9 cellular contexts compared by ENCODE assay signal in the genomic region with DNA sequence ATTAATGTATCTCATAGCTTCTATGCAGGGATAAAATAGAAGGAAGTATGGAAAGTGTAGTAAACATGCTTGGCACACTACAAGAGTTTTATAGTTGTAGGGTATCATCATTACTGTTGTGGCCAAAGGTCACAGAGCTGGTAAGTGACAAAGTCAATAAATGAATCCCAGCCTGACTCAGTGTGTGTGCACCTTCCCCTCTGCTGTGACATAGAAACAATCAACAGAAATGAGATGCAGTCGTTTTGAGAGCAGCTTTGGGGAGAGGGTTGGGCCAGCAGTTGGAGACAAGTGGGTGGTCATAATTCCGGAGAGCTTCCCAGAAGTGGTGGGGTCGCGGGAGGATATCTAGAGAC.
DNase-seq lines count a peak whose midpoint lies in the region; ATAC-seq and TF ChIP-seq lines count a peak whose summit lies in the region.
"Had no signal": no experiment of that assay in that cellular context is flagged by ENCODE, and none has a peak within 500 bp of the region (broad histone marks: within the 10 kb centered on the region; RNA-seq: fewer than 3 reads in every experiment).

No MANE protein-coding gene starts in this region.

- CTCF ChIA-PET in Panc1 (lab: Charles Lee), result no interaction called here

- H3K9me3 ChIP-seq in H9 (ENCODE audit: control insufficient read depth, low read depth, low read length) (no peaks in the 10 kb centered on the region), Panc1 (ENCODE audit: control insufficient read depth, insufficient read depth, low read depth, low read length) (no peaks in the 10 kb centered on the region; the same call in 1 of the 2 replicates), left ventricle myocardium inferior (replicated peaks) (peaks cover 4% of the 10 kb centered on the region)

- no peak overlapping the region for H3K18ac ChIP-seq in H9 (ENCODE audit: insufficient read length, low read depth, low read length)

- H3K9me3 Mint-ChIP-seq in H9, result no peaks in the 10 kb centered on the region
- H3K9me3 Mint-ChIP-seq: naive thymus-derived CD4-positive, alpha-beta T cell had no signal

- H3K36me3 ChIP-seq in Panc1 (ENCODE audit: control insufficient read depth, insufficient read depth, low read length) (no peaks in the 10 kb centered on the region), left ventricle myocardium inferior (no peaks in the 10 kb centered on the region)

- intact Hi-C loops in Panc1 (cut with micrococcal nuclease; ENCODE audit: unreplicated experiment), result no loop called here
- intact Hi-C loops in left ventricle myocardium inferior (cut with micrococcal nuclease), result no loop called here

- no peak overlapping the region for H2BK20ac ChIP-seq in H9 (ENCODE audit: low read depth, low read length, poor library complexity, severe bottlenecking)

- H3K79me1 ChIP-seq in H9 (ENCODE audit: insufficient read depth, low read depth, low read length, poor library complexity, severe bottlenecking), result no peaks in the 10 kb centered on the region

- H3K4me3 ChIP-seq in Panc1 (ENCODE audit: low read depth in 2 of 2, low read length in 2 of 2), result peak overlapping the region in 1 of 2 experiments; percentile 32; a peak in 2 of 4 replicates
- peak overlapping the region; percentile 28 for H3K4me3 ChIP-seq in retinal pigment epithelial cell (ENCODE audit: low read length)
- no peak overlapping the region for H3K4me3 ChIP-seq in left ventricle myocardium inferior

- no peak overlapping the region for H3K9ac ChIP-seq in H9 (ENCODE audit: extremely low read depth, insufficient read length, low read length)

- H2BK5ac ChIP-seq in H9 (ENCODE audit: insufficient read length, low read length), result no peak overlapping the region

- H2BK12ac ChIP-seq in H9 (ENCODE audit: insufficient read length, low read depth, low read length), result no peak overlapping the region

- no peak overlapping the region for H2AK5ac ChIP-seq in H9 (ENCODE audit: insufficient read length, low read length)

- no peak overlapping the region for H4K5ac ChIP-seq in H9 (ENCODE audit: insufficient read length, low read depth, low read length)

- peak overlapping the region; percentile 28 to 96 (median 94); a peak in 6 of 7 replicates for H3K27ac Mint-ChIP-seq in H9

- H3K27me3 ChIP-seq in H9 (ENCODE audit: insufficient read depth, low read length) (no peaks in the 10 kb centered on the region), Panc1 (ENCODE audit: control insufficient read depth, insufficient read depth, low read length) (no peaks in the 10 kb centered on the region), left ventricle myocardium inferior (ENCODE audit: low read depth) (peaks cover 13% of the 10 kb centered on the region)

- H3K4me1 Mint-ChIP-seq in H9, result peaks cover 26 to 27% of the 10 kb centered on the region in 2 experiments

- no TSS peak for BruUV-seq in Panc1 (replicated peaks; lab: Mats Ljungman, UMichigan)

- peak; percentile 71 for ATAC-seq in Panc1
- ATAC-seq: naive thymus-derived CD4-positive, alpha-beta T cell had no signal

- in situ Hi-C loops in Panc1 (cut with HindIII; ENCODE audit: low pct_unique_long_range_greater_than_20kb, low sequenced_read_pairs), result no loop called here

- H3K23ac ChIP-seq in H9 (ENCODE audit: insufficient read length, low read depth, low read length), result no peak overlapping the region

- whole genome bisulfite sequencing in H9 (ENCODE audit: extremely low coverage, insufficient read length, low lambda C conversion rate), result no CpG with 5 or more reads among the region's 4 CpGs

- no peaks in the 10 kb centered on the region for H3K27me3 Mint-ChIP-seq in H9 (ENCODE audit: low read depth)

- H2BK120ac ChIP-seq in H9 (ENCODE audit: low read depth, low read length, poor library complexity, severe bottlenecking), result no peak overlapping the region

- H3K4me3 Mint-ChIP-seq in H9, result peak overlapping the region; percentile 12 to 57; a peak in 4 of 5 replicates
- H3K4me3 Mint-ChIP-seq: naive thymus-derived CD4-positive, alpha-beta T cell had no signal

- H2BK15ac ChIP-seq in H9 (ENCODE audit: low read depth, low read length), result no peak overlapping the region

- no peaks in the 10 kb centered on the region for H4K20me1 ChIP-seq in H9 (ENCODE audit: control insufficient read depth, insufficient read depth, insufficient read length)

- peaks cover 6% of the 10 kb centered on the region for H3K4me1 ChIP-seq in H9 (ENCODE audit: insufficient read depth, low read length)
- H3K4me1 ChIP-seq in Panc1 (ENCODE audit: control insufficient read depth, insufficient read depth, low read length), result no peaks in the 10 kb centered on the region
- H3K4me1 ChIP-seq in left ventricle myocardium inferior, result peaks cover 9% of the 10 kb centered on the region

- no peak overlapping the region for H4K91ac ChIP-seq in H9 (ENCODE audit: insufficient read length, low read depth, low read length)

- H3K23me2 ChIP-seq in H9 (ENCODE audit: insufficient read length, low read depth, low read length, poor library complexity, severe bottlenecking), result no peaks in the 10 kb centered on the region

- no peak overlapping the region for H3K27ac ChIP-seq in H9 (ENCODE audit: insufficient read length, low read depth, low read length)
- H3K27ac ChIP-seq in Panc1 (ENCODE audit: low read length), result no peak overlapping the region
- no peak overlapping the region for H3K27ac ChIP-seq in left ventricle myocardium inferior (replicated peaks)

- POLR2A ChIA-PET in Panc1 (lab: Charles Lee), result no interaction called here

- no peak overlapping the region for H4K8ac ChIP-seq in H9 (replicated peaks; ENCODE audit: insufficient read length, low read depth, low read length)

- no peak overlapping the region for H3T11ph ChIP-seq in H9 (ENCODE audit: low read length)

- no peaks in the 10 kb centered on the region for H3K79me2 ChIP-seq in H9 (ENCODE audit: insufficient read depth, low read length)

- H3K4me2 ChIP-seq in H9 (ENCODE audit: insufficient read depth, insufficient read length, low read length), result peak overlapping the region; percentile 2

- H3K36me3 Mint-ChIP-seq in H9 (ENCODE audit: insufficient read depth in 1 of 3, low read depth in 3 of 3), result no peaks in the 10 kb centered on the region

- H3K56ac ChIP-seq in H9 (ENCODE audit: insufficient read length, low read depth, low read length), result no peak overlapping the region

- peak overlapping the region; percentile 11 for H2AFZ ChIP-seq in H9 (ENCODE audit: low read length)

- no peak overlapping the region for H3K14ac ChIP-seq in H9 (ENCODE audit: insufficient read depth, low read length)

- TF ChIP-seq CTCF in H9 (conservative IDR thresholded peaks at IDR 0.05) (no peak), Panc1 (IDR thresholded peaks at IDR 0.05) (no peak), retinal pigment epithelial cell (conservative IDR thresholded peaks at IDR 0.05; ENCODE audit: low read depth, low read length) (no peak), left ventricle myocardium inferior (IDR thresholded peaks at IDR 0.05; ENCODE audit: borderline replicate concordance) (no peak)

- H3K4ac ChIP-seq in H9 (ENCODE audit: low read depth, low read length), result no peak overlapping the region

- no peak for DNase-seq in H9
- DNase-seq in Panc1 (ENCODE audit: low read depth, low spot score), result peak; percentile 10
- DNase-seq in foreskin melanocyte, result peak; percentile 48
- no peak for DNase-seq in retinal pigment epithelial cell (ENCODE audit: low read depth)
- DNase-seq in cortex of kidney (lab: John Stamatoyannopoulos, UW), result no peak
- DNase-seq in left ventricle myocardium inferior, result no peak
- no peak for DNase-seq in AG20443 (ENCODE audit: low spot score)
- DNase-seq: DND-41; naive thymus-derived CD4-positive, alpha-beta T cell had no signal

Comparison
In these comparisons a context has a peak if more than half of its experiments do, and no peak if none do; other contexts are left out.
1. DNase-seq: peak in Panc1 (single experiment) and foreskin melanocyte (single experiment); none in H9 (single experiment), retinal pigment epithelial cell (single experiment), cortex of kidney (single experiment), left ventricle myocardium inferior (single experiment) and AG20443 (single experiment).